Comparison of ENCODE assay signal across 1 cellular context in the genomic region with DNA sequence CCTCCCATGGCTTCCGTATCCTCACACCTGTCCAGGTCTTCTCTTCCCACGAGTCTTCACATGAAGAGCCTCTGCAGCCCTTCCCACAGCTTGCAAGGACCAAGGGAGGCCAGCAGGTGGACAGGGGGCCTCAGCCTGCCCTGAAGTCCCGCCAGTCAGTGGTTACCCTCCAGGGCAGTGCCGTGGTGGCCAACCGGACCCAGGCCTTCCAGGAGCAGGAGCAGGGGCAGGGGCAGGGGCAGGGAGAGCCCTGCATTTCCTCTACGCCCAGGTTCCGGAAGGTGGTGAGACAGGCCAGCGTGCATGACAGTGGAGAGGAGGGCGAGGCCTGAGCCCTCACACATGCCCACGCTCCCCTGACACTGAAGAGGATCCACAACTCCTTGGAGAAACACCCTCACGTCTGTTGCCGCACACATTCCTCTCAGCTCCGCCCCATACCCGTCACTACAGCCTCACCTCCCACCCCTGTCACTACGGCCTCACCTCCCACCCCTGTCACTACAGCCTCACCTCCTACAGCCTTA.
TF ChIP-seq lines count a peak whose summit lies in the region.

No MANE protein-coding gene starts in this region.

TF ChIP-seq in IMR-90, 13 proteins besides CTCF, POLR2A, EP300 and RAD21:
- no peak for TF ChIP-seq CHD1 (IDR thresholded peaks at IDR 0.05; ENCODE audit: low read depth, low read length)
- TF ChIP-seq NFE2L2 (IDR thresholded peaks at IDR 0.05; ENCODE audit: low read depth, low read length): no peak
- no peak for TF ChIP-seq MAZ (IDR thresholded peaks at IDR 0.05; ENCODE audit: borderline replicate concordance, low read depth, low read length)
- TF ChIP-seq SMC3 (IDR thresholded peaks at IDR 0.05; ENCODE audit: low read depth, low read length): no peak
- no peak for TF ChIP-seq RFX5 (IDR thresholded peaks at IDR 0.05; ENCODE audit: low read depth, low read length)
- TF ChIP-seq FOS (IDR thresholded peaks at IDR 0.05; ENCODE audit: low read depth, low read length): no peak
- TF ChIP-seq, protein P1, sequence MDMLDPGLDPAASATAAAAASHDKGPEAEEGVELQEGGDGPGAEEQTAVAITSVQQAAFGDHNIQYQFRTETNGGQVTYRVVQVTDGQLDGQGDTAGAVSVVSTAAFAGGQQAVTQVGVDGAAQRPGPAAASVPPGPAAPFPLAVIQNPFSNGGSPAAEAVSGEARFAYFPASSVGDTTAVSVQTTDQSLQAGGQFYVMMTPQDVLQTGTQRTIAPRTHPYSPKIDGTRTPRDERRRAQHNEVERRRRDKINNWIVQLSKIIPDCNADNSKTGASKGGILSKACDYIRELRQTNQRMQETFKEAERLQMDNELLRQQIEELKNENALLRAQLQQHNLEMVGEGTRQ (IDR thresholded peaks at IDR 0.05; ENCODE audit: low read depth, low read length): no peak
- TF ChIP-seq MXI1 (IDR thresholded peaks at IDR 0.05; ENCODE audit: borderline replicate concordance, low read depth, low read length): no peak
- no peak for TF ChIP-seq BHLHE40 (IDR thresholded peaks at IDR 0.05; ENCODE audit: low read depth, low read length)
- TF ChIP-seq, protein P2, sequence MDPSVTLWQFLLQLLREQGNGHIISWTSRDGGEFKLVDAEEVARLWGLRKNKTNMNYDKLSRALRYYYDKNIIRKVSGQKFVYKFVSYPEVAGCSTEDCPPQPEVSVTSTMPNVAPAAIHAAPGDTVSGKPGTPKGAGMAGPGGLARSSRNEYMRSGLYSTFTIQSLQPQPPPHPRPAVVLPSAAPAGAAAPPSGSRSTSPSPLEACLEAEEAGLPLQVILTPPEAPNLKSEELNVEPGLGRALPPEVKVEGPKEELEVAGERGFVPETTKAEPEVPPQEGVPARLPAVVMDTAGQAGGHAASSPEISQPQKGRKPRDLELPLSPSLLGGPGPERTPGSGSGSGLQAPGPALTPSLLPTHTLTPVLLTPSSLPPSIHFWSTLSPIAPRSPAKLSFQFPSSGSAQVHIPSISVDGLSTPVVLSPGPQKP (IDR thresholded peaks at IDR 0.05; ENCODE audit: borderline replicate concordance, low read depth, low read length): no peak
- no peak for TF ChIP-seq RCOR1 (IDR thresholded peaks at IDR 0.05; ENCODE audit: insufficient replicate concordance, low read length)
- TF ChIP-seq CEBPB (IDR thresholded peaks at IDR 0.05; ENCODE audit: low read depth, low read length): no peak
- TF ChIP-seq MAFK (IDR thresholded peaks at IDR 0.05; ENCODE audit: low read depth, low read length): no peak
